1 cellular context compared by ENCODE assay signal in the genomic region with DNA sequence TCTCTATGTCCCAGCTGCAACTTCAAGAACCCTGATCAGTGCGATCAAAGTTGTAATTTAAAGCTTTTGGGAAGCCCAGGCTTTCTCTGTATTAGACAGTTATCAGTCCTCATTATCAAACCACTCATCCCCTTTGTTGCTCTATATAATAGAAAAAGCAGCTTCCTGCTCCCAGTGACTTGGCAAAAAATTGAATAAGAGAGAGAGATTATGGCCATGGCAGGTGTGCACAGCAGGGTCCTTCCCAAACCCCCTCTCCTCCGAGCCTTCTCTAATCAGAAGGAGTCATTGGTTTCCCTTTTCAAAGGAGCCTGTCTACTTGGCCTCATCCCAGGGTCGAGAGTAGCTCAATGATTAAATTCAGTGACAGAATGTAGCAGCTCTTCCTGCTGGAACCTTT.
TF ChIP-seq lines count a peak whose summit lies in the region.

No MANE protein-coding gene starts in this region.

TF ChIP-seq in H1, 55 proteins besides CTCF, POLR2A, EP300 and RAD21 (continued from another document):
- TF ChIP-seq BACH1 (IDR thresholded peaks at IDR 0.05; ENCODE audit: low read length) (peak; percentile 26; the same call in 1 of the 2 replicates), SP4 (IDR thresholded peaks at IDR 0.05; ENCODE audit: low read length) (no peak), MAFK (IDR thresholded peaks at IDR 0.05; ENCODE audit: low read depth, low read length) (peak; percentile 84), POU5F1 (IDR thresholded peaks at IDR 0.05; ENCODE audit: low read depth, low read length) (no peak), BCL11A (IDR thresholded peaks at IDR 0.05; ENCODE audit: low read depth in 2 of 2, low read length in 2 of 2) (no peak)
